In genomic region chr7:30912986-30913671, GRCh38 we compare ENCODE assay signal across 15 cellular contexts. TPM values are rescaled to one million over a fixed set of nuclear protein-coding genes. Genes with fewer than 3 reads are reported as not detected.
DNase-seq lines count a peak whose midpoint lies in the region; ATAC-seq and TF ChIP-seq lines count a peak whose summit lies in the region.
"Had no signal": no experiment of that assay in that cellular context is flagged by ENCODE, and none has a peak within 500 bp of the region (broad histone marks: within the 10 kb centered on the region; RNA-seq: fewer than 3 reads in every experiment).

No MANE protein-coding gene starts in this region.

- intact Hi-C loops in uterus (cut with DNase I; ENCODE audit: low total_unique reads), result no loop called here

- H3K36me3 ChIP-seq in neural progenitor cell (no peaks in the 10 kb centered on the region), uterus (no peaks in the 10 kb centered on the region)

- ATAC-seq in GM19023 (IDR thresholded peaks at IDR 0.05; ENCODE audit: unreplicated experiment), result no peak

- peaks cover 9% of the 10 kb centered on the region for H3K27me3 Mint-ChIP-seq in neural progenitor cell (ENCODE audit: insufficient read depth, low read depth)
- H3K27me3 Mint-ChIP-seq: activated T-cell treated with anti-CD3 and anti-CD28 coated beads, Interleukin-2, amount 50 U/mL, for 24 hours; stimulated activated naive CD8-positive, alpha-beta T cell treated with anti-CD3 and anti-CD28 coated beads, Interleukin-15, Interleukin-2, amounts not matched to agents 100 ng/mL and 50 ng/mL, for 24 hours had no signal

- H4K20me1 ChIP-seq in neural progenitor cell (ENCODE audit: low read depth), result no peaks in the 10 kb centered on the region

- H3K27me3 ChIP-seq in neural progenitor cell (no peaks in the 10 kb centered on the region), uterus (no peaks in the 10 kb centered on the region)

- H3K9me3 Mint-ChIP-seq in neural progenitor cell, result no peaks in the 10 kb centered on the region
- H3K9me3 Mint-ChIP-seq: activated T-cell treated with anti-CD3 and anti-CD28 coated beads, Interleukin-2, amount 50 U/mL, for 24 hours; stimulated activated naive CD8-positive, alpha-beta T cell treated with anti-CD3 and anti-CD28 coated beads, Interleukin-15, Interleukin-2, amounts not matched to agents 100 ng/mL and 50 ng/mL, for 24 hours had no signal

- DNase-seq in NCI-H82 (lab: John Stamatoyannopoulos, UW) (peak; percentile 25), NCI-H82 treated with DMSO at 0.1 percent for 48 hours (lab: John Stamatoyannopoulos, UW; ENCODE audit: unreplicated experiment) (no peak), fibroblast of villous mesenchyme (ENCODE audit: low read depth) (no peak), neural progenitor cell (ENCODE audit: low spot score) (no peak), uterus (no peak), NCI-H1105 treated with DMSO at 0.1 percent for 48 hours (lab: John Stamatoyannopoulos, UW) (no peak), DMS153 (lab: John Stamatoyannopoulos, UW) (no peak)
- DNase-seq: 8988T; activated T-cell treated with anti-CD3 and anti-CD28 coated beads, Interleukin-2, amount 50 U/mL, for 24 hours; NCI-H446 treated with DMSO at 0.1 percent for 48 hours; occipital lobe; stimulated activated CD4-positive, alpha-beta T cell treated with anti-CD3 and anti-CD28 coated beads, Interleukin-4, amount 100 ng/mL, for 4 hours had no signal

- H3K4me1 ChIP-seq in neural progenitor cell, result peaks cover 38% of the 10 kb centered on the region
- peaks cover 0 to 6% of the 10 kb centered on the region in 2 donors for H3K4me1 ChIP-seq in uterus

- H3K9ac ChIP-seq in neural progenitor cell, result no peak overlapping the region

- H3K4me1 Mint-ChIP-seq in neural progenitor cell, result peaks cover 28% of the 10 kb centered on the region

- H2AFZ ChIP-seq in neural progenitor cell (replicated peaks), result no peak overlapping the region

- H3K27ac ChIP-seq in neural progenitor cell (no peak overlapping the region), uterus (peak overlapping the region; percentile 48 to 68)

- no peak for TF ChIP-seq CTCF in fibroblast of villous mesenchyme (IDR thresholded peaks at IDR 0.05; ENCODE audit: insufficient read depth, low read depth, low read length)
- no peak for TF ChIP-seq CTCF in neural progenitor cell (IDR thresholded peaks at IDR 0.05)
- no peak for TF ChIP-seq CTCF in uterus (IDR thresholded peaks at IDR 0.05)

- H3K27ac Mint-ChIP-seq in neural progenitor cell, result peak overlapping the region; percentile 47
- H3K27ac Mint-ChIP-seq: activated T-cell treated with anti-CD3 and anti-CD28 coated beads, Interleukin-2, amount 50 U/mL, for 24 hours; stimulated activated naive CD8-positive, alpha-beta T cell treated with anti-CD3 and anti-CD28 coated beads, Interleukin-15, Interleukin-2, amounts not matched to agents 100 ng/mL and 50 ng/mL, for 24 hours had no signal

- H3K9me3 ChIP-seq in neural progenitor cell (ENCODE audit: low read depth) (no peaks in the 10 kb centered on the region), uterus (no peaks in the 10 kb centered on the region)

- no peaks in the 10 kb centered on the region for H3F3A ChIP-seq in neural progenitor cell (ENCODE audit: low read depth)

- peak overlapping the region; percentile 67 for H3K4me3 Mint-ChIP-seq in neural progenitor cell
- H3K4me3 Mint-ChIP-seq: activated T-cell treated with anti-CD3 and anti-CD28 coated beads, Interleukin-2, amount 50 U/mL, for 24 hours; stimulated activated naive CD8-positive, alpha-beta T cell treated with anti-CD3 and anti-CD28 coated beads, Interleukin-15, Interleukin-2, amounts not matched to agents 100 ng/mL and 50 ng/mL, for 24 hours had no signal

- H3K36me3 Mint-ChIP-seq in neural progenitor cell, result no peaks in the 10 kb centered on the region

- H3K4me2 ChIP-seq in neural progenitor cell, result no peak overlapping the region

- no peak for TF ChIP-seq POLR2A in uterus (IDR thresholded peaks at IDR 0.05)

- peak overlapping the region; percentile 2 for H3K4me3 ChIP-seq in fibroblast of villous mesenchyme (ENCODE audit: low read depth, low read length)
- H3K4me3 ChIP-seq in neural progenitor cell, result no peak overlapping the region
- H3K4me3 ChIP-seq in uterus, result peak overlapping the region; percentile 9 to 16

- H3K79me2 ChIP-seq in neural progenitor cell (ENCODE audit: low read depth), result no peaks in the 10 kb centered on the region

RNA-seq across cellular contexts. Expression of gene AQP1, which starts 1.5 kb away (rescaled TPM):
- 11.9 and 25.0 TPM in 2 replicates for total RNA-seq in fibroblast of villous mesenchyme
- total RNA-seq in neural progenitor cell (ENCODE audit: low replicate concordance), result 0.87 TPM in 1 of 2 replicates, not detected in the other
- 100 to 1,000 TPM in 3 of 4 donors, 10 to 100 TPM in 1; 69.6 to 477 (median 370) TPM for total RNA-seq in uterus

RNA-seq across cellular contexts. Expression of gene GHRHR, which starts 50.6 kb away (rescaled TPM):
- total RNA-seq in fibroblast of villous mesenchyme (not detected in 2 replicates), neural progenitor cell (ENCODE audit: low replicate concordance) (not detected in 2 replicates), uterus (not detected)
- total RNA-seq: astrocyte, occipital lobe had no signal
